1 cellular context compared by ENCODE assay signal in genomic region chr3:52078781-52079560, GRCh38.
TF ChIP-seq lines count a peak whose summit lies in the region.

No MANE protein-coding gene starts in this region.

TF ChIP-seq in IMR-90, 13 proteins besides CTCF, POLR2A, EP300 and RAD21:
- TF ChIP-seq CHD1 (IDR thresholded peaks at IDR 0.05; ENCODE audit: low read depth, low read length): no peak
- TF ChIP-seq FOS (IDR thresholded peaks at IDR 0.05; ENCODE audit: low read depth, low read length): no peak
- no peak for TF ChIP-seq MAFK (IDR thresholded peaks at IDR 0.05; ENCODE audit: low read depth, low read length)
- TF ChIP-seq SMC3 (IDR thresholded peaks at IDR 0.05; ENCODE audit: low read depth, low read length): no peak
- no peak for TF ChIP-seq USF2 (IDR thresholded peaks at IDR 0.05; ENCODE audit: low read depth, low read length)
- TF ChIP-seq BHLHE40 (IDR thresholded peaks at IDR 0.05; ENCODE audit: low read depth, low read length): no peak
- TF ChIP-seq MAZ (IDR thresholded peaks at IDR 0.05; ENCODE audit: borderline replicate concordance, low read depth, low read length): no peak
- no peak for TF ChIP-seq CEBPB (IDR thresholded peaks at IDR 0.05; ENCODE audit: low read depth, low read length)
- TF ChIP-seq RFX5 (IDR thresholded peaks at IDR 0.05; ENCODE audit: low read depth, low read length): no peak
- TF ChIP-seq ELK1 (IDR thresholded peaks at IDR 0.05; ENCODE audit: borderline replicate concordance, low read depth, low read length): no peak
- no peak for TF ChIP-seq RCOR1 (IDR thresholded peaks at IDR 0.05; ENCODE audit: insufficient replicate concordance, low read length)
- TF ChIP-seq MXI1 (IDR thresholded peaks at IDR 0.05; ENCODE audit: borderline replicate concordance, low read depth, low read length): no peak
- TF ChIP-seq NFE2L2 (IDR thresholded peaks at IDR 0.05; ENCODE audit: low read depth, low read length): no peak
